ENCODE assay signal across 1 cellular context in genomic region chr15:55587321-55588069, GRCh38.
TF ChIP-seq lines count a peak whose summit lies in the region.

No MANE protein-coding gene starts in this region.

TF ChIP-seq in H1, 55 proteins besides CTCF, POLR2A, EP300 and RAD21:
- no peak for TF ChIP-seq SIX5 (IDR thresholded peaks at IDR 0.05; ENCODE audit: low read depth, low read length)
- 0 out of 2 replicates have a peak, but pooled peaks have one; percentile 25 for TF ChIP-seq RBBP5 (IDR thresholded peaks at IDR 0.05; ENCODE audit: borderline replicate concordance, low read depth, low read length)
- TF ChIP-seq JUND (IDR thresholded peaks at IDR 0.05; ENCODE audit: low read length): no peak
- no peak for TF ChIP-seq CBX8 (IDR thresholded peaks at IDR 0.05; ENCODE audit: borderline replicate concordance, low read depth, low read length)
- peak; percentile 78 for TF ChIP-seq KDM4A (IDR thresholded peaks at IDR 0.05; ENCODE audit: low read depth, low read length, severe bottlenecking)
- TF ChIP-seq RNF2 (IDR thresholded peaks at IDR 0.05; ENCODE audit: borderline replicate concordance, low read depth, low read length, missing control alignments, poor library complexity, severe bottlenecking): peak; percentile 63
- peak; percentile 29; the same call in 1 of the 2 replicates for TF ChIP-seq MAX (IDR thresholded peaks at IDR 0.05)
- TF ChIP-seq TBP (IDR thresholded peaks at IDR 0.05; ENCODE audit: low read depth, low read length): no peak
- TF ChIP-seq SAP30 (IDR thresholded peaks at IDR 0.05; ENCODE audit: insufficient read depth, insufficient replicate concordance, low read length): no peak
- TF ChIP-seq E2F6 (IDR thresholded peaks at IDR 0.05): peak; percentile 65
- no peak for TF ChIP-seq TEAD4 (IDR thresholded peaks at IDR 0.05; ENCODE audit: low read depth, low read length)
- no peak for TF ChIP-seq SP2 (IDR thresholded peaks at IDR 0.05; ENCODE audit: low read length)
- no peak for TF ChIP-seq GABPA (IDR thresholded peaks at IDR 0.05; ENCODE audit: borderline replicate concordance, insufficient read depth, low read length)
- TF ChIP-seq POU5F1 (IDR thresholded peaks at IDR 0.05; ENCODE audit: low read depth, low read length): no peak
- no peak for TF ChIP-seq NANOG (IDR thresholded peaks at IDR 0.05; ENCODE audit: insufficient read depth, low read depth, low read length, poor library complexity, severe bottlenecking)
- peak; percentile 21 for TF ChIP-seq ASH2L (IDR thresholded peaks at IDR 0.05; ENCODE audit: low read length)
- TF ChIP-seq EZH2 (IDR thresholded peaks at IDR 0.05; ENCODE audit: low read depth, low read length, severe bottlenecking): peak; percentile 83
- peak; percentile 87 for TF ChIP-seq SUZ12 (IDR thresholded peaks at IDR 0.05; ENCODE audit: low read length)
- TF ChIP-seq CHD2 (IDR thresholded peaks at IDR 0.05; ENCODE audit: low read length): no peak
